8 cellular contexts compared by ENCODE assay signal in the genomic region with DNA sequence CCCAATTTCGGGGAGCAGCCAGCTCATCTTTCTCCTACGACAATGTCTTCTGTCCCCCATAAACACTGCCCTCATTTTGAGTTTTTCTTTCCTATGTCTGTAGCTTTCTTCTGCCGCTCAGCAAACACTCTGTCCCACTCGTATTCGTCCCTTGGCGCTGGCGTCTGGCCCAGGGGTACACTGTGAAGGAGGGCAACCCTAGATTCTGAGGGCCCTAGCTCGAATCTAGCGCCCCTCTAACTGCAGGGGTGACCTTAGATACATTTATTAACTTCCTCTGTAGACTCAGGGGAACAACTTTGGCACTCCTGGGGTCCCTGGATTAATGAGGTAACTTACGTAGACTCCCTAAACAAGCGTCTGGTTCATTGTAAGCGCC. TPM values are rescaled to one million over a fixed set of nuclear protein-coding genes. Genes with fewer than 3 reads are reported as not detected.
DNase-seq lines count a peak whose midpoint lies in the region; ATAC-seq and TF ChIP-seq lines count a peak whose summit lies in the region.

No MANE protein-coding gene starts in this region.

- peaks cover 21% of the 10 kb centered on the region for H3K27me3 Mint-ChIP-seq in GM23338 (ENCODE audit: insufficient read depth, low read depth, poor library complexity)
- peaks cover 0 to 5% of the 10 kb centered on the region in 2 donors for H3K27me3 Mint-ChIP-seq in T-cell
- H3K27me3 Mint-ChIP-seq in glutamatergic neuron (ENCODE audit: unreplicated experiment), result peaks cover 7% of the 10 kb centered on the region

- H3F3A ChIP-seq in GM23338 (replicated peaks; ENCODE audit: low read depth), result 0 out of 2 replicates have a peak, but pooled peaks cover 3% of the 10 kb centered on the region

- H3K36me3 ChIP-seq in GM23338 (ENCODE audit: insufficient read depth), result no peaks in the 10 kb centered on the region
- no peaks in the 10 kb centered on the region for H3K36me3 ChIP-seq in gastrocnemius medialis

- H3K9me2 ChIP-seq in GM23338 (ENCODE audit: insufficient read depth), result no peaks in the 10 kb centered on the region

- TF ChIP-seq CTCF in GM23338 (conservative IDR thresholded peaks at IDR 0.05; ENCODE audit: low read depth in 2 of 2), result no peak
- no peak for TF ChIP-seq CTCF in glutamatergic neuron (IDR thresholded peaks at IDR 0.05; ENCODE audit: partially characterized antibody, unreplicated experiment)
- no peak for TF ChIP-seq CTCF in gastrocnemius medialis (IDR thresholded peaks at IDR 0.05 in 4 of 5, conservative IDR thresholded peaks at IDR 0.05 in 1 of 5)

- intact Hi-C loops in gastrocnemius medialis (cut with DNase I; ENCODE audit: low total_unique reads), result loop anchor here (5.0 kb wide), 2 partner anchors 125 to 245 kb away; partner anchors contain the start of gene ESD

- no peaks in the 10 kb centered on the region for H3K9me3 Mint-ChIP-seq in GM23338
- H3K9me3 Mint-ChIP-seq in T-cell, result no peaks in the 10 kb centered on the region
- peaks cover 7% of the 10 kb centered on the region for H3K9me3 Mint-ChIP-seq in glutamatergic neuron (ENCODE audit: unreplicated experiment)

- no peaks in the 10 kb centered on the region for H3K36me3 Mint-ChIP-seq in GM23338 (ENCODE audit: low read depth)
- H3K36me3 Mint-ChIP-seq in T-cell, result no peaks in the 10 kb centered on the region
- H3K36me3 Mint-ChIP-seq in glutamatergic neuron (ENCODE audit: unreplicated experiment), result no peaks in the 10 kb centered on the region

- H3K27ac ChIP-seq in GM23338 (ENCODE audit: low read depth) (no peak overlapping the region), gastrocnemius medialis (peak overlapping the region; percentile 72 to 87 (median 83))

- H3K27ac Mint-ChIP-seq in GM23338 (no peak overlapping the region), T-cell (peak overlapping the region in 1 of 2 donors; percentile 78), glutamatergic neuron (ENCODE audit: unreplicated experiment) (peak overlapping the region; percentile 87)

- H4K20me1 ChIP-seq in GM23338 (replicated peaks; ENCODE audit: insufficient read depth), result peaks cover 9% of the 10 kb centered on the region; the same call in 1 of the 2 replicates

- H3K79me2 ChIP-seq in GM23338 (replicated peaks; ENCODE audit: insufficient read depth), result peaks cover 31% of the 10 kb centered on the region

- CTCF ChIA-PET in T-cell (lab: Charles Lee), result interaction anchor here (0.5 to 5.6 kb wide), 44 partner anchors 8 to 1438 kb away, joined by 3 to 43 read pairs (median 5); no protein-coding TSS in a partner anchor

- in situ Hi-C loops in gastrocnemius medialis (cut with MboI; ENCODE audit: low sequenced_read_pairs in 4 of 4), result loop anchor here in 3 of 4 donors (5.0 to 10.0 kb wide), 2 partner anchors 163 to 170 kb away; no protein-coding TSS in a partner anchor

- peaks cover 22% of the 10 kb centered on the region; the same call in 2 of the 3 replicates for H3K4me1 Mint-ChIP-seq in GM23338
- peaks cover 45 to 49% (median 48%) of the 10 kb centered on the region in 3 donors for H3K4me1 Mint-ChIP-seq in T-cell
- H3K4me1 Mint-ChIP-seq in glutamatergic neuron (ENCODE audit: low read depth, unreplicated experiment), result peaks cover 26% of the 10 kb centered on the region

- peaks cover 19% of the 10 kb centered on the region for H3K4me1 ChIP-seq in GM23338 (ENCODE audit: insufficient read depth)
- peaks cover 14 to 23% of the 10 kb centered on the region in 2 donors for H3K4me1 ChIP-seq in gastrocnemius medialis

- peak overlapping the region; percentile 100 for H3K4me2 ChIP-seq in GM23338

- H3K27me3 ChIP-seq in GM23338 (ENCODE audit: insufficient read depth) (peaks cover 18% of the 10 kb centered on the region), gastrocnemius medialis (no peaks in the 10 kb centered on the region)

- no peak for TF ChIP-seq POLR2A in gastrocnemius medialis (IDR thresholded peaks at IDR 0.05)

- POLR2A ChIA-PET in T-cell (lab: Charles Lee), result interaction anchor here in 1 of 2 donors (0.7 to 0.8 kb wide), 2 partner anchors 9 to 222 kb away, joined by 3 to 6 read pairs; no protein-coding TSS in a partner anchor

- DNase-seq in GM23338 (ENCODE audit: low spot score), result no peak
- no peak for DNase-seq in T-cell
- no peak for DNase-seq in glutamatergic neuron
- DNase-seq in gastrocnemius medialis, result no peak
- no peak for DNase-seq in mesenteric fat pad (ENCODE audit: low spot score)
- no peak for DNase-seq in dedifferentiated amniotic fluid mesenchymal stem cell (ENCODE audit: extremely low spot score)

- peak overlapping the region; percentile 90 for H3K4me3 ChIP-seq in GM23338
- H3K4me3 ChIP-seq in gastrocnemius medialis, result peak overlapping the region; percentile 60 to 98 (median 88)

- peak overlapping the region; percentile 97 for H2AFZ ChIP-seq in GM23338

- ATAC-seq in GM23338, result no peak; the same call in 2 of the 3 replicates
- no peak for ATAC-seq in T-cell (replicated peaks in 1 of 4)
- no peak for ATAC-seq in gastrocnemius medialis
- no peak for ATAC-seq in GM21529 (IDR thresholded peaks at IDR 0.05; ENCODE audit: unreplicated experiment)
- no peak for ATAC-seq in GM18870 (IDR thresholded peaks at IDR 0.05; ENCODE audit: unreplicated experiment)

- H3K9me3 ChIP-seq in gastrocnemius medialis, result no peaks in the 10 kb centered on the region

- H3K4me3 Mint-ChIP-seq in GM23338, result peak overlapping the region; percentile 92
- peak overlapping the region; percentile 93 to 95 (median 94) for H3K4me3 Mint-ChIP-seq in T-cell
- peak overlapping the region; percentile 92 for H3K4me3 Mint-ChIP-seq in glutamatergic neuron (ENCODE audit: unreplicated experiment)

TF ChIP-seq in GM23338, 12 proteins besides CTCF, POLR2A, EP300 and RAD21 (continues in another document):
- TF ChIP-seq CREB1 (CRISPR knock-in tag; IDR thresholded peaks at IDR 0.05; ENCODE audit: low read depth) (no peak), JUNB (IDR thresholded peaks at IDR 0.05; ENCODE audit: unreplicated experiment) (no peak), EZH2phosphoT487 (IDR thresholded peaks at IDR 0.05; ENCODE audit: unreplicated experiment) (no peak), REST (IDR thresholded peaks at IDR 0.05; ENCODE audit: unreplicated experiment) (no peak), POLR2AphosphoS5 (IDR thresholded peaks at IDR 0.05; ENCODE audit: low read depth) (no peak), ETS1 (IDR thresholded peaks at IDR 0.05) (no peak), ZNF114 (CRISPR knock-in tag; IDR thresholded peaks at IDR 0.05) (no peak), ZNF331 (CRISPR knock-in tag; IDR thresholded peaks at IDR 0.05; ENCODE audit: low read depth) (no peak)

RNA-seq across cellular contexts. Expression of gene LRCH1, which starts 0.7 kb away (rescaled TPM):
- 8.0 and 9.2 TPM in 2 replicates for total RNA-seq in GM23338 (2014; rRNA removed; shearing (Covaris generic))
- polyA plus RNA-seq in GM23338 (2016; fragmentation: Nextera tagmentation; extraction: Ambion mirVana), result 3.1 and 3.9 TPM in 2 replicates
- total RNA-seq in T-cell (10 to 100 TPM; 16.0 to 21.8 (median 17.9) TPM), glutamatergic neuron (ENCODE audit: unreplicated experiment) (40.6 TPM), gastrocnemius medialis (1 to 10 TPM; 3.4 to 5.0 (median 3.9) TPM), mesenteric fat pad (21.0 TPM)
